Comparison of ENCODE assay signal across 1 cellular context in the genomic region with DNA sequence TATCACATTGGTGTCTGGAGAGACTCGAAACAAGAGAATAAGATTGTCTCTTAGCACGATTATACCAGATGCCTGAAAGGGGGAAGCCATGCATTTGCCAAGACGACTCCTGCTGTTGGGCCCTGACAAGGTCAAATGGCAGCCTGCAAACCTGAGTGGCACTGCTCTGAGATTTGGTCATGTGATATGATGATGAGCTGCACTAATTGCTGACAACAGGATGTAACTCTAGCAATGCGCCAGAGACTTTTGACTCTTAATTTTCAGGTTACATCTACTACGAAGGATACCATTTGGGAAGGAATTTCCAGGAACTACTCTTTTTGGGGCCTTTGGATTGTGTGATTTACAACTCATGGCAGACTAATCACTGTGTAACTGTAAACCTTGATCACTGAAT.
TF ChIP-seq lines count a peak whose summit lies in the region.

No MANE protein-coding gene starts in this region.

TF ChIP-seq in K562, 482 proteins besides CTCF, POLR2A, EP300 and RAD21 (continued from another document):
- no peak for TF ChIP-seq PHF8 (IDR thresholded peaks at IDR 0.05; ENCODE audit: borderline replicate concordance, low read length)
- no peak for TF ChIP-seq DNMT1 (IDR thresholded peaks at IDR 0.05)
- peak; percentile 47; the same call in 1 of the 2 replicates for TF ChIP-seq TOE1 (IDR thresholded peaks at IDR 0.05; ENCODE audit: borderline replicate concordance)
- no peak for TF ChIP-seq TOE1 (CRISPR knock-in tag; IDR thresholded peaks at IDR 0.05; ENCODE audit: borderline replicate concordance, low read depth)
- no peak for TF ChIP-seq NR2C2 (CRISPR knock-in tag; IDR thresholded peaks at IDR 0.05)
- TF ChIP-seq NR2C2 (tag; IDR thresholded peaks at IDR 0.05): no peak
- TF ChIP-seq TAF7 (tag; IDR thresholded peaks at IDR 0.05): no peak
- TF ChIP-seq, protein P1, sequence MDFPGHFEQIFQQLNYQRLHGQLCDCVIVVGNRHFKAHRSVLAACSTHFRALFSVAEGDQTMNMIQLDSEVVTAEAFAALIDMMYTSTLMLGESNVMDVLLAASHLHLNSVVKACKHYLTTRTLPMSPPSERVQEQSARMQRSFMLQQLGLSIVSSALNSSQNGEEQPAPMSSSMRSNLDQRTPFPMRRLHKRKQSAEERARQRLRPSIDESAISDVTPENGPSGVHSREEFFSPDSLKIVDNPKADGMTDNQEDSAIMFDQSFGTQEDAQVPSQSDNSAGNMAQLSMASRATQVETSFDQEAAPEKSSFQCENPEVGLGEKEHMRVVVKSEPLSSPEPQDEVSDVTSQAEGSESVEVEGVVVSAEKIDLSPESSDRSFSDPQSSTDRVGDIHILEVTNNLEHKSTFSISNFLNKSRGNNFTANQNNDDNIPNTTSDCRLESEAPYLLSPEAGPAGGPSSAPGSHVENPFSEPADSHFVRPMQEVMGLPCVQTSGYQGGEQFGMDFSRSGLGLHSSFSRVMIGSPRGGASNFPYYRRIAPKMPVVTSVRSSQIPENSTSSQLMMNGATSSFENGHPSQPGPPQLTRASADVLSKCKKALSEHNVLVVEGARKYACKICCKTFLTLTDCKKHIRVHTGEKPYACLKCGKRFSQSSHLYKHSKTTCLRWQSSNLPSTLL (IDR thresholded peaks at IDR 0.05): no peak
- TF ChIP-seq TFE3 (CRISPR knock-in tag; IDR thresholded peaks at IDR 0.05): peak; percentile 74
- TF ChIP-seq MEIS2 (IDR thresholded peaks at IDR 0.05; ENCODE audit: partially characterized antibody): peak; percentile 39
- no peak for TF ChIP-seq PBX2 (CRISPR knock-in tag; IDR thresholded peaks at IDR 0.05; ENCODE audit: low read depth)
- peak; percentile 20; the same call in 1 of the 2 replicates for TF ChIP-seq PBX2 (tag; conservative IDR thresholded peaks at IDR 0.05; ENCODE audit: low read depth)
